In the genomic region with DNA sequence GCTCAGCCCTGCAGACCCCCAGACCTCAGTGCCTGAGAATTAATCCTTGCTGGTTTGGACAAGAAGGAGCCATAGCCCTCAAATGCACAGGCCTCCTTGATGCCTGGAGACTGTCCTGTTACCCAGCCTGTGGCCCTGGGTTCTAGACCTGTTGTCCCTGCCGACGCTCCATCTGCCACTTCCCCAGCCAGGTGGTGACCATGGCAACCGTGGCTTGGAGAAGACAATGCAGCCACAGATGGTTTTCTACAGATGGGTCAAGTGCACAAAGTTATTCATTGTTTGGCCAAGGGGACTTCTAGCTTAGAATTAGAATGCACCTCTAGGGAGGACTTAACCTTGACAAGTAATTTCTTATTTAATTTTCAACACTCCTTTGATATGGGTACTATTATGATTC, we compare ENCODE assay signal across 18 cellular contexts.
DNase-seq lines count a peak whose midpoint lies in the region; ATAC-seq and TF ChIP-seq lines count a peak whose summit lies in the region.
"Had no signal": no experiment of that assay in that cellular context is flagged by ENCODE, and none has a peak within 500 bp of the region (broad histone marks: within the 10 kb centered on the region; RNA-seq: fewer than 3 reads in every experiment).

No MANE protein-coding gene starts in this region.

- peak overlapping the region; percentile 7 for H3K27ac Mint-ChIP-seq in dendritic cell treated with granulocyte-macrophage colony-stimulating factor and Interleukin-4, amounts not matched to agents 40 ng/mL and 50 ng/mL, for 4 days
- H3K27ac Mint-ChIP-seq in WTC11 = no peak overlapping the region
- no peak overlapping the region for H3K27ac Mint-ChIP-seq in activated CD4-positive, alpha-beta T cell treated with anti-CD3 and anti-CD28 coated beads, Interleukin-2, amount 10 ng/mL, durations not matched to agents 7 days and 5 days
- H3K27ac Mint-ChIP-seq: activated CD4-positive, alpha-beta memory T cell treated with anti-CD3 and anti-CD28 coated beads, Interleukin-2, amount 10 ng/mL, durations not matched to agents 7 days and 5 days; activated T-helper 17 cell treated with anti-CD3 and anti-CD28 coated beads, Interleukin-2, amount 50 U/mL, for 72 hours; CD8-positive, alpha-beta T cell; nephron had no signal

- TF ChIP-seq CTCF in GM12865 (IDR thresholded peaks at IDR 0.05; ENCODE audit: insufficient read depth, low read depth, low read length, missing control alignments) (no peak), WTC11 (IDR thresholded peaks at IDR 0.05) (no peak), adrenal gland (IDR thresholded peaks at IDR 0.05) (no peak)

- H3K4me3 ChIP-seq in GM12865 (ENCODE audit: low read depth, low read length) (no peak overlapping the region), adrenal gland (no peak overlapping the region)
- H3K4me3 ChIP-seq: A549, gastrocnemius medialis, pancreas, tibial nerve had no signal

- CTCF ChIA-PET in WTC11 (lab: Charles Lee) = interaction anchor here (0.7 to 2.6 kb wide), 28 partner anchors 9 to 988 kb away, joined by 3 to 15 read pairs (median 4); no protein-coding TSS in a partner anchor
- CTCF ChIA-PET in activated CD4-positive, alpha-beta T cell treated with anti-CD3 and anti-CD28 coated beads, Interleukin-2, amount 10 ng/mL, durations not matched to agents 7 days and 5 days (lab: Charles Lee) = interaction anchor here (0.5 to 3.0 kb wide), 17 partner anchors 10 to 712 kb away, joined by 3 to 15 read pairs (median 5); no protein-coding TSS in a partner anchor

- intact Hi-C loops in dendritic cell treated with granulocyte-macrophage colony-stimulating factor and Interleukin-4, amounts not matched to agents 40 ng/mL and 50 ng/mL, for 4 days (cut with micrococcal nuclease) = loop anchor here (5.0 to 10.0 kb wide), 4 partner anchors 202 to 944 kb away; no protein-coding TSS in a partner anchor
- intact Hi-C loops in adrenal gland (cut with DNase I) = loop anchor here in 1 of 2 donors (5.0 kb wide), 1 partner anchor 739 kb away; no protein-coding TSS in a partner anchor

- peaks cover 50% of the 10 kb centered on the region for H3K4me1 Mint-ChIP-seq in dendritic cell treated with granulocyte-macrophage colony-stimulating factor and Interleukin-4, amounts not matched to agents 40 ng/mL and 50 ng/mL, for 4 days (ENCODE audit: low read depth)
- H3K4me1 Mint-ChIP-seq in WTC11 = 0 out of 2 replicates have a peak, but pooled peaks cover 2% of the 10 kb centered on the region
- peaks cover 5% of the 10 kb centered on the region for H3K4me1 Mint-ChIP-seq in activated CD4-positive, alpha-beta T cell treated with anti-CD3 and anti-CD28 coated beads, Interleukin-2, amount 10 ng/mL, durations not matched to agents 7 days and 5 days
- H3K4me1 Mint-ChIP-seq: activated CD4-positive, alpha-beta memory T cell treated with anti-CD3 and anti-CD28 coated beads, Interleukin-2, amount 10 ng/mL, durations not matched to agents 7 days and 5 days had no signal

- no peaks in the 10 kb centered on the region for H3K36me3 ChIP-seq in adrenal gland (replicated peaks in 1 of 2)
- H3K36me3 ChIP-seq: gastrocnemius medialis, pancreas, tibial nerve had no signal

- H3K4me3 Mint-ChIP-seq in dendritic cell treated with granulocyte-macrophage colony-stimulating factor and Interleukin-4, amounts not matched to agents 40 ng/mL and 50 ng/mL, for 4 days = no peak overlapping the region
- H3K4me3 Mint-ChIP-seq in WTC11 = no peak overlapping the region
- no peak overlapping the region for H3K4me3 Mint-ChIP-seq in activated CD4-positive, alpha-beta T cell treated with anti-CD3 and anti-CD28 coated beads, Interleukin-2, amount 10 ng/mL, durations not matched to agents 7 days and 5 days
- H3K4me3 Mint-ChIP-seq: activated CD4-positive, alpha-beta memory T cell treated with anti-CD3 and anti-CD28 coated beads, Interleukin-2, amount 10 ng/mL, durations not matched to agents 7 days and 5 days; activated T-helper 17 cell treated with anti-CD3 and anti-CD28 coated beads, Interleukin-2, amount 50 U/mL, for 72 hours; CD8-positive, alpha-beta T cell; nephron had no signal

- H3K4me1 ChIP-seq in adrenal gland (replicated peaks in 1 of 2) = no peaks in the 10 kb centered on the region
- H3K4me1 ChIP-seq: gastrocnemius medialis, pancreas, tibial nerve had no signal

- DNase-seq in NCI-H1694 (lab: John Stamatoyannopoulos, UW) (peak; percentile 12), NCI-H1694 treated with DMSO at 0.1 percent for 48 hours (lab: John Stamatoyannopoulos, UW) (no peak), GM12865 (ENCODE audit: low read depth) (peak; percentile 41), NCI-H69 (lab: John Stamatoyannopoulos, UW) (peak; percentile 59), WTC11 (ENCODE audit: low spot score) (no peak), adrenal gland (no peak)
- DNase-seq in activated CD4-positive, alpha-beta T cell treated with anti-CD3 and anti-CD28 coated beads, Interleukin-2, amount 10 ng/mL, durations not matched to agents 7 days and 5 days = no peak
- DNase-seq: gastrocnemius medialis, NCI-H2029 treated with DMSO at 0.1 percent for 48 hours had no signal

- H3K9me3 ChIP-seq in adrenal gland (replicated peaks in 1 of 3) = no peaks in the 10 kb centered on the region
- H3K9me3 ChIP-seq: A549, gastrocnemius medialis, pancreas, tibial nerve had no signal

- peaks cover 51% of the 10 kb centered on the region for H3K27me3 Mint-ChIP-seq in dendritic cell treated with granulocyte-macrophage colony-stimulating factor and Interleukin-4, amounts not matched to agents 40 ng/mL and 50 ng/mL, for 4 days
- H3K27me3 Mint-ChIP-seq in WTC11 (ENCODE audit: low read depth) = no peaks in the 10 kb centered on the region
- H3K27me3 Mint-ChIP-seq in activated CD4-positive, alpha-beta T cell treated with anti-CD3 and anti-CD28 coated beads, Interleukin-2, amount 10 ng/mL, durations not matched to agents 7 days and 5 days = peaks cover 88% of the 10 kb centered on the region

- no peaks in the 10 kb centered on the region for H3K9me3 Mint-ChIP-seq in dendritic cell treated with granulocyte-macrophage colony-stimulating factor and Interleukin-4, amounts not matched to agents 40 ng/mL and 50 ng/mL, for 4 days
- H3K9me3 Mint-ChIP-seq in WTC11 = no peaks in the 10 kb centered on the region
- H3K9me3 Mint-ChIP-seq in activated CD4-positive, alpha-beta T cell treated with anti-CD3 and anti-CD28 coated beads, Interleukin-2, amount 10 ng/mL, durations not matched to agents 7 days and 5 days = no peaks in the 10 kb centered on the region
- H3K9me3 Mint-ChIP-seq: activated CD4-positive, alpha-beta memory T cell treated with anti-CD3 and anti-CD28 coated beads, Interleukin-2, amount 10 ng/mL, durations not matched to agents 7 days and 5 days; activated T-helper 17 cell treated with anti-CD3 and anti-CD28 coated beads, Interleukin-2, amount 50 U/mL, for 72 hours; CD8-positive, alpha-beta T cell; nephron had no signal

- TF ChIP-seq POLR2A in adrenal gland (IDR thresholded peaks at IDR 0.05) = no peak

- no peaks in the 10 kb centered on the region for H3K36me3 Mint-ChIP-seq in dendritic cell treated with granulocyte-macrophage colony-stimulating factor and Interleukin-4, amounts not matched to agents 40 ng/mL and 50 ng/mL, for 4 days (ENCODE audit: low read depth)
- no peaks in the 10 kb centered on the region for H3K36me3 Mint-ChIP-seq in WTC11
- no peaks in the 10 kb centered on the region for H3K36me3 Mint-ChIP-seq in activated CD4-positive, alpha-beta T cell treated with anti-CD3 and anti-CD28 coated beads, Interleukin-2, amount 10 ng/mL, durations not matched to agents 7 days and 5 days (ENCODE audit: low read depth)
- H3K36me3 Mint-ChIP-seq: CD8-positive, alpha-beta T cell had no signal

- POLR2A ChIA-PET in WTC11 (lab: Charles Lee) = no interaction called here
- POLR2A ChIA-PET in activated CD4-positive, alpha-beta T cell treated with anti-CD3 and anti-CD28 coated beads, Interleukin-2, amount 10 ng/mL, durations not matched to agents 7 days and 5 days (lab: Charles Lee) = no interaction called here

- H3K27ac ChIP-seq in adrenal gland = no peak overlapping the region
- H3K27ac ChIP-seq: gastrocnemius medialis, pancreas, RWPE1, tibial nerve had no signal

- WGBS in adrenal gland, 4 donors = 54 to 80% (median 63%) methylated on average over 3 of the region's 3 CpGs

- no peaks in the 10 kb centered on the region for H3K27me3 ChIP-seq in adrenal gland
- H3K27me3 ChIP-seq: gastrocnemius medialis, pancreas, tibial nerve had no signal

- ATAC-seq in WTC11 = no peak
- ATAC-seq: gastrocnemius medialis had no signal

TF ChIP-seq in WTC11, 78 proteins besides CTCF, POLR2A, EP300 and RAD21 (continues in another document):
- TF ChIP-seq SMAD4 (CRISPR knock-in tag; IDR thresholded peaks at IDR 0.05) = no peak
- TF ChIP-seq ZNF317 (CRISPR knock-in tag; IDR thresholded peaks at IDR 0.05; ENCODE audit: borderline replicate concordance, low read depth) = no peak
- TF ChIP-seq CREB1 (CRISPR knock-in tag; IDR thresholded peaks at IDR 0.05) = no peak
- TF ChIP-seq, protein P1, sequence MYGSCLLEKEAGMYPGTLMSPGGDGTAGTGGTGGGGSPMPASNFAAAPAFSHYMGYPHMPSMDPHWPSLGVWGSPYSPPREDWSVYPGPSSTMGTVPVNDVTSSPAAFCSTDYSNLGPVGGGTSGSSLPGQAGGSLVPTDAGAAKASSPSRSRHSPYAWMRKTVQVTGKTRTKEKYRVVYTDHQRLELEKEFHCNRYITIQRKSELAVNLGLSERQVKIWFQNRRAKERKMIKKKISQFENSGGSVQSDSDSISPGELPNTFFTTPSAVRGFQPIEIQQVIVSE (CRISPR knock-in tag; IDR thresholded peaks at IDR 0.05; ENCODE audit: borderline replicate concordance) = no peak
- no peak for TF ChIP-seq NFATC4 (CRISPR knock-in tag; IDR thresholded peaks at IDR 0.05)
- no peak for TF ChIP-seq SMAD3 (CRISPR knock-in tag; IDR thresholded peaks at IDR 0.05; ENCODE audit: borderline replicate concordance)
- TF ChIP-seq E2F1 (CRISPR knock-in tag; IDR thresholded peaks at IDR 0.05) = no peak
- TF ChIP-seq ZBTB21 (CRISPR knock-in tag; IDR thresholded peaks at IDR 0.05; ENCODE audit: borderline replicate concordance) = no peak
- TF ChIP-seq NR2C2 (CRISPR knock-in tag; IDR thresholded peaks at IDR 0.05) = no peak

Comparison
In these comparisons a context has a peak if more than half of its experiments do, and no peak if none do; other contexts are left out.
1. DNase-seq: peak in NCI-H1694 (single experiment), GM12865 (single experiment) and NCI-H69 (single experiment); none in NCI-H1694 treated with DMSO at 0.1 percent for 48 hours (single experiment), WTC11 (single experiment), adrenal gland (0 of 7) and activated CD4-positive, alpha-beta T cell treated with anti-CD3 and anti-CD28 coated beads, Interleukin-2, amount 10 ng/mL, durations not matched to agents 7 days and 5 days (single experiment).